In the genomic region with DNA sequence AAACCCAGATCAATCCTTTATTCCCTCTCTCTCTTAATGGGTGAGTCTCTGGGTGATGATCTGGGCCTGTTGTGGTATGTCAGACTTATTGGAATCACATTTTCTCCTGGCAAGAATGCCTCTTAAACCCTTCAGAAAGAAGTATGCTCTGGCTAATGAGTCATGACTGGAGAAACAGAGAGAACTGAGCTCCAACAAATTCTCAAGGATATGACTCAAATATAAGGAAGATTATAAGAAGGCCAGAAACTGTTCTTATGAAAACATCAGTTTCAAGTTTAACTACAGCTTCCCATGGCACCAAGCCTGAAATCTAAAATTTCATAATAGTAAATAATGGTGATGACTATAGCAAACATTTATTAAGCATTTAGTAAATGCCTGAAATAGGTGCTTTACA, we compare ENCODE assay signal across 1 cellular context.
TF ChIP-seq lines count a peak whose summit lies in the region.

No MANE protein-coding gene starts in this region.

TF ChIP-seq in HepG2, 621 proteins besides CTCF, POLR2A, EP300 and RAD21 (continued from another document):
- TF ChIP-seq, protein P1, sequence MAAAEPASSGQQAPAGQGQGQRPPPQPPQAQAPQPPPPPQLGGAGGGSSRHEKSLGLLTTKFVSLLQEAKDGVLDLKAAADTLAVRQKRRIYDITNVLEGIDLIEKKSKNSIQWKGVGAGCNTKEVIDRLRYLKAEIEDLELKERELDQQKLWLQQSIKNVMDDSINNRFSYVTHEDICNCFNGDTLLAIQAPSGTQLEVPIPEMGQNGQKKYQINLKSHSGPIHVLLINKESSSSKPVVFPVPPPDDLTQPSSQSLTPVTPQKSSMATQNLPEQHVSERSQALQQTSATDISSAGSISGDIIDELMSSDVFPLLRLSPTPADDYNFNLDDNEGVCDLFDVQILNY (CRISPR knock-in tag; conservative IDR thresholded peaks at IDR 0.05), result no peak
- no peak for TF ChIP-seq ZNF563 (CRISPR knock-in tag; IDR thresholded peaks at IDR 0.05)
- no peak for TF ChIP-seq PHF21A (CRISPR knock-in tag; IDR thresholded peaks at IDR 0.05)
- TF ChIP-seq EED (CRISPR knock-in tag; IDR thresholded peaks at IDR 0.05), result no peak
